9 cellular contexts compared by ENCODE assay signal in genomic region chr3:5011555-5012256, GRCh38. TPM values are rescaled to one million over a fixed set of nuclear protein-coding genes. Genes with fewer than 3 reads are reported as not detected.
A peak's percentile ranks its signal among the peaks of the same experiment; 100 is the strongest.
DNase-seq lines count a peak whose midpoint lies in the region; ATAC-seq and TF ChIP-seq lines count a peak whose summit lies in the region.
"Had no signal": no experiment of that assay in that cellular context is flagged by ENCODE, and none has a peak within 500 bp of the region (broad histone marks: within the 10 kb centered on the region; RNA-seq: fewer than 3 reads in every experiment).

No MANE protein-coding gene starts in this region.

- intact Hi-C loops in colonic mucosa (cut with DNase I): no loop called here

- DNase-seq in GF-D8 (lab: John Stamatoyannopoulos, UW) (peak; percentile 97), colonic mucosa (no peak), G401 (ENCODE audit: low spot score) (no peak), amniotic stem cell (lab: John Stamatoyannopoulos, UW) (no peak), retina (no peak), NCI-H446 treated with DMSO at 0.1 percent for 48 hours (lab: John Stamatoyannopoulos, UW) (no peak)

- no peak overlapping the region for H3K4me3 ChIP-seq in colonic mucosa

- peak overlapping the region; percentile 24 for H3K27ac ChIP-seq in colonic mucosa
- H3K27ac ChIP-seq: parathyroid adenoma had no signal

- H3K27me3 ChIP-seq in colonic mucosa: no peaks in the 10 kb centered on the region

- H3K36me3 ChIP-seq in colonic mucosa: no peaks in the 10 kb centered on the region

- in situ Hi-C loops in G401 (cut with HindIII; ENCODE audit: low sequenced_read_pairs): no loop called here

- H3K9ac ChIP-seq in colonic mucosa (ENCODE audit: low read depth in 2 of 2, low read length in 2 of 2): peak overlapping the region in 1 of 2 donors; percentile 19
- H3K9ac ChIP-seq: parathyroid adenoma had no signal

- peak; percentile 57 for ATAC-seq in GM19452 (IDR thresholded peaks at IDR 0.05; ENCODE audit: unreplicated experiment)
- peak; percentile 43 for ATAC-seq in HG03439 (IDR thresholded peaks at IDR 0.05; ENCODE audit: unreplicated experiment)

- TF ChIP-seq CTCF in colonic mucosa (IDR thresholded peaks at IDR 0.05): no peak

- no peaks in the 10 kb centered on the region for H3K9me3 ChIP-seq in colonic mucosa

- peaks cover 7% of the 10 kb centered on the region for H3K4me1 ChIP-seq in colonic mucosa

RNA-seq across cellular contexts. Expression of gene BHLHE40, which starts 32.5 kb away (rescaled TPM):
- 10 to 100 TPM; 25.2 to 66.0 TPM for total RNA-seq in colonic mucosa
- 6.6 and 7.2 TPM in 2 replicates for total RNA-seq in G401 (2014; rRNA removed; shearing (Covaris generic))
